3 cellular contexts compared by ENCODE assay signal in the genomic region with DNA sequence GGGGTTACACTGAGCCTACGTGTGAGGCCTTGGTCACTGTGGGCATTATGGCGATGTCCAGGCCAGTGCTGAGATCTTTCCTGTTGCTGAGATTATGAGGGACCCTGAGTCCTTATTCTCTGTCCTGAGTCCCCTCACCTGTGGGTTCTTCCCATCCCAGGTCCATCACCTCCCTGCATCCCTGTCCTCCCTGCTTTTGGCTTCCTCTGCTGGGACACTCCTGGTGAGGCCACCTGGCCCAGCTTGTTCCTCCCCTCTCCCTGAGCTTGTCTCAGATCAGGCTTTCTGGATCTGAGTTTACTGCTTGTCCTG.
TF ChIP-seq lines count a peak whose summit lies in the region.

No MANE protein-coding gene starts in this region.

TF ChIP-seq in A549, 52 proteins besides CTCF, POLR2A, EP300 and RAD21:
- TF ChIP-seq ZSCAN20 (CRISPR knock-in tag; IDR thresholded peaks at IDR 0.05) (no peak), NFE2L2 (conservative IDR thresholded peaks at IDR 0.05; ENCODE audit: low read length) (no peak), NPAS2 (CRISPR knock-in tag; IDR thresholded peaks at IDR 0.05; ENCODE audit: borderline replicate concordance) (no peak), JUN (IDR thresholded peaks at IDR 0.05) (no peak), ZNF302 (CRISPR knock-in tag; IDR thresholded peaks at IDR 0.05) (no peak), MYC (IDR thresholded peaks at IDR 0.05; ENCODE audit: borderline replicate concordance, low read length) (no peak), CEBPB (IDR thresholded peaks at IDR 0.05) (no peak), NR3C1 (IDR thresholded peaks at IDR 0.05) (no peak), RCOR1 (IDR thresholded peaks at IDR 0.05; ENCODE audit: low read depth, low read length) (no peak), FOSL2 (IDR thresholded peaks at IDR 0.05) (no peak), FOSL2 (CRISPR knock-in tag; IDR thresholded peaks at IDR 0.05) (no peak), JUNB (IDR thresholded peaks at IDR 0.05) (no peak)
- TF ChIP-seq, protein P1, sequence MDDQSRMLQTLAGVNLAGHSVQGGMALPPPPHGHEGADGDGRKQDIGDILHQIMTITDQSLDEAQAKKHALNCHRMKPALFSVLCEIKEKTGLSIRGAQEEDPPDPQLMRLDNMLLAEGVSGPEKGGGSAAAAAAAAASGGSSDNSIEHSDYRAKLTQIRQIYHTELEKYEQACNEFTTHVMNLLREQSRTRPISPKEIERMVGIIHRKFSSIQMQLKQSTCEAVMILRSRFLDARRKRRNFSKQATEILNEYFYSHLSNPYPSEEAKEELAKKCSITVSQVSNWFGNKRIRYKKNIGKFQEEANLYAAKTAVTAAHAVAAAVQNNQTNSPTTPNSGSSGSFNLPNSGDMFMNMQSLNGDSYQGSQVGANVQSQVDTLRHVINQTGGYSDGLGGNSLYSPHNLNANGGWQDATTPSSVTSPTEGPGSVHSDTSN (IDR thresholded peaks at IDR 0.05): no peak
- TF ChIP-seq, protein P2, sequence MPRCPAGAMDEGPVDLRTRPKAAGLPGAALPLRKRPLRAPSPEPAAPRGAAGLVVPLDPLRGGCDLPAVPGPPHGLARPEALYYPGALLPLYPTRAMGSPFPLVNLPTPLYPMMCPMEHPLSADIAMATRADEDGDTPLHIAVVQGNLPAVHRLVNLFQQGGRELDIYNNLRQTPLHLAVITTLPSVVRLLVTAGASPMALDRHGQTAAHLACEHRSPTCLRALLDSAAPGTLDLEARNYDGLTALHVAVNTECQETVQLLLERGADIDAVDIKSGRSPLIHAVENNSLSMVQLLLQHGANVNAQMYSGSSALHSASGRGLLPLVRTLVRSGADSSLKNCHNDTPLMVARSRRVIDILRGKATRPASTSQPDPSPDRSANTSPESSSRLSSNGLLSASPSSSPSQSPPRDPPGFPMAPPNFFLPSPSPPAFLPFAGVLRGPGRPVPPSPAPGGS (IDR thresholded peaks at IDR 0.05): no peak
- TF ChIP-seq, protein P3, sequence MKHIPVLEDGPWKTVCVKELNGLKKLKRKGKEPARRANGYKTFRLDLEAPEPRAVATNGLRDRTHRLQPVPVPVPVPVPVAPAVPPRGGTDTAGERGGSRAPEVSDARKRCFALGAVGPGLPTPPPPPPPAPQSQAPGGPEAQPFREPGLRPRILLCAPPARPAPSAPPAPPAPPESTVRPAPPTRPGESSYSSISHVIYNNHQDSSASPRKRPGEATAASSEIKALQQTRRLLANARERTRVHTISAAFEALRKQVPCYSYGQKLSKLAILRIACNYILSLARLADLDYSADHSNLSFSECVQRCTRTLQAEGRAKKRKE (CRISPR knock-in tag; IDR thresholded peaks at IDR 0.05; ENCODE audit: low read depth): no peak
- TF ChIP-seq, protein P4, sequence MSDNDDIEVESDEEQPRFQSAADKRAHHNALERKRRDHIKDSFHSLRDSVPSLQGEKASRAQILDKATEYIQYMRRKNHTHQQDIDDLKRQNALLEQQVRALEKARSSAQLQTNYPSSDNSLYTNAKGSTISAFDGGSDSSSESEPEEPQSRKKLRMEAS (IDR thresholded peaks at IDR 0.05): no peak

TF ChIP-seq in IMR-90, 13 proteins besides CTCF, POLR2A, EP300 and RAD21:
- TF ChIP-seq CEBPB (IDR thresholded peaks at IDR 0.05; ENCODE audit: low read depth, low read length): no peak
- no peak for TF ChIP-seq MAZ (IDR thresholded peaks at IDR 0.05; ENCODE audit: borderline replicate concordance, low read depth, low read length)
- no peak for TF ChIP-seq MAFK (IDR thresholded peaks at IDR 0.05; ENCODE audit: low read depth, low read length)
- no peak for TF ChIP-seq SMC3 (IDR thresholded peaks at IDR 0.05; ENCODE audit: low read depth, low read length)
- TF ChIP-seq, protein P5, sequence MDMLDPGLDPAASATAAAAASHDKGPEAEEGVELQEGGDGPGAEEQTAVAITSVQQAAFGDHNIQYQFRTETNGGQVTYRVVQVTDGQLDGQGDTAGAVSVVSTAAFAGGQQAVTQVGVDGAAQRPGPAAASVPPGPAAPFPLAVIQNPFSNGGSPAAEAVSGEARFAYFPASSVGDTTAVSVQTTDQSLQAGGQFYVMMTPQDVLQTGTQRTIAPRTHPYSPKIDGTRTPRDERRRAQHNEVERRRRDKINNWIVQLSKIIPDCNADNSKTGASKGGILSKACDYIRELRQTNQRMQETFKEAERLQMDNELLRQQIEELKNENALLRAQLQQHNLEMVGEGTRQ (IDR thresholded peaks at IDR 0.05; ENCODE audit: low read depth, low read length): no peak
- TF ChIP-seq MXI1 (IDR thresholded peaks at IDR 0.05; ENCODE audit: borderline replicate concordance, low read depth, low read length): no peak
- no peak for TF ChIP-seq CHD1 (IDR thresholded peaks at IDR 0.05; ENCODE audit: low read depth, low read length)
- TF ChIP-seq FOS (IDR thresholded peaks at IDR 0.05; ENCODE audit: low read depth, low read length): no peak

TF ChIP-seq in H1, 55 proteins besides CTCF, POLR2A, EP300 and RAD21:
- no peak for TF ChIP-seq SAP30 (IDR thresholded peaks at IDR 0.05; ENCODE audit: insufficient read depth, insufficient replicate concordance, low read length)
- no peak for TF ChIP-seq MAFK (IDR thresholded peaks at IDR 0.05; ENCODE audit: low read depth, low read length)
- TF ChIP-seq, protein P5 (IDR thresholded peaks at IDR 0.05; ENCODE audit: low read length): no peak
- TF ChIP-seq, protein P6, sequence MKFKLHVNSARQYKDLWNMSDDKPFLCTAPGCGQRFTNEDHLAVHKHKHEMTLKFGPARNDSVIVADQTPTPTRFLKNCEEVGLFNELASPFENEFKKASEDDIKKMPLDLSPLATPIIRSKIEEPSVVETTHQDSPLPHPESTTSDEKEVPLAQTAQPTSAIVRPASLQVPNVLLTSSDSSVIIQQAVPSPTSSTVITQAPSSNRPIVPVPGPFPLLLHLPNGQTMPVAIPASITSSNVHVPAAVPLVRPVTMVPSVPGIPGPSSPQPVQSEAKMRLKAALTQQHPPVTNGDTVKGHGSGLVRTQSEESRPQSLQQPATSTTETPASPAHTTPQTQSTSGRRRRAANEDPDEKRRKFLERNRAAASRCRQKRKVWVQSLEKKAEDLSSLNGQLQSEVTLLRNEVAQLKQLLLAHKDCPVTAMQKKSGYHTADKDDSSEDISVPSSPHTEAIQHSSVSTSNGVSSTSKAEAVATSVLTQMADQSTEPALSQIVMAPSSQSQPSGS (IDR thresholded peaks at IDR 0.05; ENCODE audit: low read length): no peak
- TF ChIP-seq HDAC6 (IDR thresholded peaks at IDR 0.05; ENCODE audit: low read depth, low read length): no peak
- TF ChIP-seq SP2 (IDR thresholded peaks at IDR 0.05; ENCODE audit: low read length): no peak
- TF ChIP-seq, protein P7, sequence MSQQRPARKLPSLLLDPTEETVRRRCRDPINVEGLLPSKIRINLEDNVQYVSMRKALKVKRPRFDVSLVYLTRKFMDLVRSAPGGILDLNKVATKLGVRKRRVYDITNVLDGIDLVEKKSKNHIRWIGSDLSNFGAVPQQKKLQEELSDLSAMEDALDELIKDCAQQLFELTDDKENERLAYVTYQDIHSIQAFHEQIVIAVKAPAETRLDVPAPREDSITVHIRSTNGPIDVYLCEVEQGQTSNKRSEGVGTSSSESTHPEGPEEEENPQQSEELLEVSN (IDR thresholded peaks at IDR 0.05): no peak
- no peak for TF ChIP-seq KDM4A (IDR thresholded peaks at IDR 0.05; ENCODE audit: low read depth, low read length, severe bottlenecking)
- TF ChIP-seq, protein P8, sequence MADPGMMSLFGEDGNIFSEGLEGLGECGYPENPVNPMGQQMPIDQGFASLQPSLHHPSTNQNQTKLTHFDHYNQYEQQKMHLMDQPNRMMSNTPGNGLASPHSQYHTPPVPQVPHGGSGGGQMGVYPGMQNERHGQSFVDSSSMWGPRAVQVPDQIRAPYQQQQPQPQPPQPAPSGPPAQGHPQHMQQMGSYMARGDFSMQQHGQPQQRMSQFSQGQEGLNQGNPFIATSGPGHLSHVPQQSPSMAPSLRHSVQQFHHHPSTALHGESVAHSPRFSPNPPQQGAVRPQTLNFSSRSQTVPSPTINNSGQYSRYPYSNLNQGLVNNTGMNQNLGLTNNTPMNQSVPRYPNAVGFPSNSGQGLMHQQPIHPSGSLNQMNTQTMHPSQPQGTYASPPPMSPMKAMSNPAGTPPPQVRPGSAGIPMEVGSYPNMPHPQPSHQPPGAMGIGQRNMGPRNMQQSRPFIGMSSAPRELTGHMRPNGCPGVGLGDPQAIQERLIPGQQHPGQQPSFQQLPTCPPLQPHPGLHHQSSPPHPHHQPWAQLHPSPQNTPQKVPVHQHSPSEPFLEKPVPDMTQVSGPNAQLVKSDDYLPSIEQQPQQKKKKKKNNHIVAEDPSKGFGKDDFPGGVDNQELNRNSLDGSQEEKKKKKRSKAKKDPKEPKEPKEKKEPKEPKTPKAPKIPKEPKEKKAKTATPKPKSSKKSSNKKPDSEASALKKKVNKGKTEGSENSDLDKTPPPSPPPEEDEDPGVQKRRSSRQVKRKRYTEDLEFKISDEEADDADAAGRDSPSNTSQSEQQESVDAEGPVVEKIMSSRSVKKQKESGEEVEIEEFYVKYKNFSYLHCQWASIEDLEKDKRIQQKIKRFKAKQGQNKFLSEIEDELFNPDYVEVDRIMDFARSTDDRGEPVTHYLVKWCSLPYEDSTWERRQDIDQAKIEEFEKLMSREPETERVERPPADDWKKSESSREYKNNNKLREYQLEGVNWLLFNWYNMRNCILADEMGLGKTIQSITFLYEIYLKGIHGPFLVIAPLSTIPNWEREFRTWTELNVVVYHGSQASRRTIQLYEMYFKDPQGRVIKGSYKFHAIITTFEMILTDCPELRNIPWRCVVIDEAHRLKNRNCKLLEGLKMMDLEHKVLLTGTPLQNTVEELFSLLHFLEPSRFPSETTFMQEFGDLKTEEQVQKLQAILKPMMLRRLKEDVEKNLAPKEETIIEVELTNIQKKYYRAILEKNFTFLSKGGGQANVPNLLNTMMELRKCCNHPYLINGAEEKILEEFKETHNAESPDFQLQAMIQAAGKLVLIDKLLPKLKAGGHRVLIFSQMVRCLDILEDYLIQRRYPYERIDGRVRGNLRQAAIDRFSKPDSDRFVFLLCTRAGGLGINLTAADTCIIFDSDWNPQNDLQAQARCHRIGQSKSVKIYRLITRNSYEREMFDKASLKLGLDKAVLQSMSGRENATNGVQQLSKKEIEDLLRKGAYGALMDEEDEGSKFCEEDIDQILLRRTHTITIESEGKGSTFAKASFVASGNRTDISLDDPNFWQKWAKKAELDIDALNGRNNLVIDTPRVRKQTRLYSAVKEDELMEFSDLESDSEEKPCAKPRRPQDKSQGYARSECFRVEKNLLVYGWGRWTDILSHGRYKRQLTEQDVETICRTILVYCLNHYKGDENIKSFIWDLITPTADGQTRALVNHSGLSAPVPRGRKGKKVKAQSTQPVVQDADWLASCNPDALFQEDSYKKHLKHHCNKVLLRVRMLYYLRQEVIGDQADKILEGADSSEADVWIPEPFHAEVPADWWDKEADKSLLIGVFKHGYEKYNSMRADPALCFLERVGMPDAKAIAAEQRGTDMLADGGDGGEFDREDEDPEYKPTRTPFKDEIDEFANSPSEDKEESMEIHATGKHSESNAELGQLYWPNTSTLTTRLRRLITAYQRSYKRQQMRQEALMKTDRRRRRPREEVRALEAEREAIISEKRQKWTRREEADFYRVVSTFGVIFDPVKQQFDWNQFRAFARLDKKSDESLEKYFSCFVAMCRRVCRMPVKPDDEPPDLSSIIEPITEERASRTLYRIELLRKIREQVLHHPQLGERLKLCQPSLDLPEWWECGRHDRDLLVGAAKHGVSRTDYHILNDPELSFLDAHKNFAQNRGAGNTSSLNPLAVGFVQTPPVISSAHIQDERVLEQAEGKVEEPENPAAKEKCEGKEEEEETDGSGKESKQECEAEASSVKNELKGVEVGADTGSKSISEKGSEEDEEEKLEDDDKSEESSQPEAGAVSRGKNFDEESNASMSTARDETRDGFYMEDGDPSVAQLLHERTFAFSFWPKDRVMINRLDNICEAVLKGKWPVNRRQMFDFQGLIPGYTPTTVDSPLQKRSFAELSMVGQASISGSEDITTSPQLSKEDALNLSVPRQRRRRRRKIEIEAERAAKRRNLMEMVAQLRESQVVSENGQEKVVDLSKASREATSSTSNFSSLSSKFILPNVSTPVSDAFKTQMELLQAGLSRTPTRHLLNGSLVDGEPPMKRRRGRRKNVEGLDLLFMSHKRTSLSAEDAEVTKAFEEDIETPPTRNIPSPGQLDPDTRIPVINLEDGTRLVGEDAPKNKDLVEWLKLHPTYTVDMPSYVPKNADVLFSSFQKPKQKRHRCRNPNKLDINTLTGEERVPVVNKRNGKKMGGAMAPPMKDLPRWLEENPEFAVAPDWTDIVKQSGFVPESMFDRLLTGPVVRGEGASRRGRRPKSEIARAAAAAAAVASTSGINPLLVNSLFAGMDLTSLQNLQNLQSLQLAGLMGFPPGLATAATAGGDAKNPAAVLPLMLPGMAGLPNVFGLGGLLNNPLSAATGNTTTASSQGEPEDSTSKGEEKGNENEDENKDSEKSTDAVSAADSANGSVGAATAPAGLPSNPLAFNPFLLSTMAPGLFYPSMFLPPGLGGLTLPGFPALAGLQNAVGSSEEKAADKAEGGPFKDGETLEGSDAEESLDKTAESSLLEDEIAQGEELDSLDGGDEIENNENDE (IDR thresholded peaks at IDR 0.05; ENCODE audit: insufficient replicate concordance, low read length): no peak
